In the genomic region with DNA sequence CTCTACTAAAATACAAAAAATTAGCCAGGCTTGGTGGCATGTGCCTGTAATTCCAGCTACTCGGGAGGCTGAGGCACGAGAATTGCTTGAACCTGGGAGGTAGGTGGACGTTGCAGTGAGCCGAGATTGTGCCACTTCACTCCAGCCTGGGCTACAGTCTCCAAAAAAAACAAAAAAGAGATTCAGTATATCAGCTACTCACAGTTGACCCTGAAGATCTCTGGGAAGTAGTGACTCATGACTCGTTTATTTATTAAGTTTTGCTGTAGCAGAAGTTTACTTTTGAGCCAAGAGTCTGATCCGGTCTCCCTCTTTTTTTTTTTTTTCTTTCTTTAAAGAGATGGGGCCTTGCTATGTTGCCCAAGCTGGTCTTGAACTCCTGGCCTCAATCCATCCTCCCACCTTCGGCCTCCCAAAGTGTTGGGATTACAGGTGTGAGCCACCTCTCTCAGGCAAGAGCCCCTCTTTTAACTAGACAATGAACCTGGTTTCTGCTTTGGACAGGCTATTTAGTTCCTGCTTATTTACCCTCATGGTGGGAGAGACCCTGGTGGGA, we compare ENCODE assay signal across 7 cellular contexts. TPM values are rescaled to one million over a fixed set of nuclear protein-coding genes. Genes with fewer than 3 reads are reported as not detected.
DNase-seq lines count a peak whose midpoint lies in the region; ATAC-seq and TF ChIP-seq lines count a peak whose summit lies in the region.
"Had no signal": no experiment of that assay in that cellular context is flagged by ENCODE, and none has a peak within 500 bp of the region (broad histone marks: within the 10 kb centered on the region; RNA-seq: fewer than 3 reads in every experiment).

No MANE protein-coding gene starts in this region.

- H3K36me3 ChIP-seq in GM23248 (ENCODE audit: low read depth): no peaks in the 10 kb centered on the region
- H3K36me3 ChIP-seq in ascending aorta: no peaks in the 10 kb centered on the region
- H3K36me3 ChIP-seq in naive thymus-derived CD4-positive, alpha-beta T cell (ENCODE audit: control insufficient read depth in 2 of 3, insufficient read depth in 3 of 3, low read length in 3 of 3): peaks cover 0 to 3% (median 0%) of the 10 kb centered on the region in 3 experiments

- H3K4me3 ChIP-seq in GM23248 (peak overlapping the region; percentile 47), ascending aorta (peak overlapping the region; percentile 38 to 41)
- H3K4me3 ChIP-seq in naive thymus-derived CD4-positive, alpha-beta T cell (ENCODE audit: low read length): peak overlapping the region; percentile 44
- H3K4me3 ChIP-seq: cardiac muscle cell had no signal

- H3K9ac ChIP-seq in GM23248: peak overlapping the region; percentile 58

- no peaks in the 10 kb centered on the region for H4K20me1 ChIP-seq in GM23248 (ENCODE audit: insufficient read depth)

- in situ Hi-C loops in GM23248 (cut with MboI): no loop called here

- intact Hi-C loops in ascending aorta (cut with DNase I): loop anchor here (2.0 to 5.0 kb wide), 3 partner anchors 24 to 243 kb away; a partner anchor contains a TSS
- intact Hi-C loops in naive thymus-derived CD4-positive, alpha-beta T cell (cut with micrococcal nuclease): loop anchor here (1.0 to 5.0 kb wide), 2 partner anchors 8 to 103 kb away; a partner anchor contains a TSS

- peaks cover 49% of the 10 kb centered on the region for H3K4me1 ChIP-seq in GM23248 (ENCODE audit: insufficient read depth)
- H3K4me1 ChIP-seq in ascending aorta: peaks cover 28 to 41% of the 10 kb centered on the region in 2 donors
- peaks cover 65 to 79% of the 10 kb centered on the region in 2 donors for H3K4me1 ChIP-seq in naive thymus-derived CD4-positive, alpha-beta T cell (ENCODE audit: control insufficient read depth in 2 of 2, insufficient read depth in 2 of 2, low read length in 2 of 2)

- no peak for TF ChIP-seq CTCF in ascending aorta (IDR thresholded peaks at IDR 0.05)

- H3K36me3 Mint-ChIP-seq in naive thymus-derived CD4-positive, alpha-beta T cell: peaks cover 0 to 19% (median 6%) of the 10 kb centered on the region in 5 donors

- DNase-seq in GM23248 (peak; percentile 82), ascending aorta (ENCODE audit: low spot score in 2 of 2) (no peak), midbrain (lab: John Stamatoyannopoulos, UW) (no peak), retina (no peak)
- DNase-seq in naive thymus-derived CD4-positive, alpha-beta T cell: no peak

- no peaks in the 10 kb centered on the region for H3K27me3 Mint-ChIP-seq in naive thymus-derived CD4-positive, alpha-beta T cell

- H3K27ac ChIP-seq in GM23248: peak overlapping the region; percentile 93
- H3K27ac ChIP-seq in ascending aorta: peak overlapping the region; percentile 69 to 88
- H3K27ac ChIP-seq in naive thymus-derived CD4-positive, alpha-beta T cell (ENCODE audit: low read depth, low read length): peak overlapping the region; percentile 72
- H3K27ac ChIP-seq: cardiac muscle cell had no signal

- peaks cover 0 to 1% (median 0%) of the 10 kb centered on the region in 11 donors for H3K9me3 Mint-ChIP-seq in naive thymus-derived CD4-positive, alpha-beta T cell

- peak overlapping the region; percentile 70 to 95 (median 86) for H3K4me3 Mint-ChIP-seq in naive thymus-derived CD4-positive, alpha-beta T cell

- CTCF ChIA-PET in naive thymus-derived CD4-positive, alpha-beta T cell (lab: Charles Lee): interaction anchor here (0.6 to 9.4 kb wide), 5 partner anchors 23 to 568 kb away, joined by 3 to 108 read pairs (median 6); no protein-coding TSS in a partner anchor

- no peak for ATAC-seq in naive thymus-derived CD4-positive, alpha-beta T cell
- no peak for ATAC-seq in HG03354 (IDR thresholded peaks at IDR 0.05; ENCODE audit: poor library complexity, severe bottlenecking, unreplicated experiment)

- peak overlapping the region; percentile 76 for H3K4me2 ChIP-seq in GM23248 (ENCODE audit: unreplicated experiment)

- H3K9me3 ChIP-seq in GM23248 (ENCODE audit: low read depth) (no peaks in the 10 kb centered on the region), ascending aorta (no peaks in the 10 kb centered on the region)
- H3K9me3 ChIP-seq in naive thymus-derived CD4-positive, alpha-beta T cell (ENCODE audit: control insufficient read depth in 2 of 3, low read length in 3 of 3): no peaks in the 10 kb centered on the region

- POLR2A ChIA-PET in naive thymus-derived CD4-positive, alpha-beta T cell (lab: Charles Lee): interaction anchor here (0.6 to 6.7 kb wide), 8 partner anchors 7 to 645 kb away, joined by 3 to 70 read pairs (median 4); a partner anchor contains a TSS

- peaks cover 38 to 97% (median 59%) of the 10 kb centered on the region in 7 donors for H3K4me1 Mint-ChIP-seq in naive thymus-derived CD4-positive, alpha-beta T cell

- peaks cover 99% of the 10 kb centered on the region for H3K79me2 ChIP-seq in GM23248 (ENCODE audit: insufficient read depth)

- no peak overlapping the region for H2AFZ ChIP-seq in GM23248

- H3F3A ChIP-seq in GM23248 (ENCODE audit: insufficient read depth): peaks cover 51% of the 10 kb centered on the region

- peak overlapping the region; percentile 56 to 99 (median 96) for H3K27ac Mint-ChIP-seq in naive thymus-derived CD4-positive, alpha-beta T cell

- H3K27me3 ChIP-seq in GM23248 (replicated peaks; ENCODE audit: insufficient read depth): no peaks in the 10 kb centered on the region
- no peaks in the 10 kb centered on the region for H3K27me3 ChIP-seq in ascending aorta
- no peaks in the 10 kb centered on the region for H3K27me3 ChIP-seq in naive thymus-derived CD4-positive, alpha-beta T cell (ENCODE audit: control insufficient read depth in 2 of 2, insufficient read depth in 2 of 2, low read length in 2 of 2)
- H3K27me3 ChIP-seq: cardiac muscle cell had no signal

- WGBS in GM23248 (ENCODE audit: low coverage in 1 of 2, low lambda C conversion rate in 2 of 2, missing lambda C conversion rate in 2 of 2), 2 experiments: 0 to 1% methylated on average over 7 of the region's 7 CpGs

- H3K9me2 ChIP-seq in GM23248 (ENCODE audit: insufficient read depth): no peaks in the 10 kb centered on the region

RNA-seq across cellular contexts. Expression of a gene that starts 4.4 kb away (rescaled TPM):
- 272 and 296 TPM in 2 replicates for total RNA-seq in GM23248 (2014; rRNA removed; shearing (Covaris generic))
- polyA plus RNA-seq in GM23248 (2016; fragmentation: Nextera tagmentation; extraction: Ambion mirVana): 230 and 235 TPM in 2 replicates
- 244 TPM for total RNA-seq in ascending aorta
- 100 to 1,000 TPM; 130 to 221 (median 150) TPM for total RNA-seq in naive thymus-derived CD4-positive, alpha-beta T cell
- polyA plus RNA-seq in naive thymus-derived CD4-positive, alpha-beta T cell: 100 to 1,000 TPM; 118 to 183 TPM

RNA-seq across cellular contexts. Expression of a gene that starts 8.7 kb away (rescaled TPM):
- 23.6 and 30.6 TPM in 2 replicates for total RNA-seq in GM23248 (2014; rRNA removed; shearing (Covaris generic))
- polyA plus RNA-seq in GM23248 (2016; fragmentation: Nextera tagmentation; extraction: Ambion mirVana): 17.5 and 19.3 TPM in 2 replicates
- total RNA-seq in ascending aorta: 54.3 TPM
- 10 to 100 TPM; 17.5 to 42.0 (median 25.7) TPM for total RNA-seq in naive thymus-derived CD4-positive, alpha-beta T cell
- polyA plus RNA-seq in naive thymus-derived CD4-positive, alpha-beta T cell: 10 to 100 TPM; 54.0 to 62.6 TPM

RNA-seq across cellular contexts. Expression of a gene that starts 12.7 kb away (rescaled TPM):
- total RNA-seq in GM23248 (2014; rRNA removed; shearing (Covaris generic)): 0.43 and 4.0 TPM in 2 replicates
- 1.3 and 2.1 TPM in 2 replicates for polyA plus RNA-seq in GM23248 (2016; fragmentation: Nextera tagmentation; extraction: Ambion mirVana)
- total RNA-seq in ascending aorta: 5.0 TPM
- total RNA-seq in naive thymus-derived CD4-positive, alpha-beta T cell: 1 to 10 TPM; 1.9 to 4.6 (median 2.8) TPM
- polyA plus RNA-seq in naive thymus-derived CD4-positive, alpha-beta T cell: under 1 TPM in 1 of 2 donors, not detected in 1; 0.07 TPM

RNA-seq across cellular contexts. Expression of a gene that starts 18.3 kb away (rescaled TPM):
- total RNA-seq in GM23248 (2014; rRNA removed; shearing (Covaris generic)): 169 and 215 TPM in 2 replicates
- polyA plus RNA-seq in GM23248 (2016; fragmentation: Nextera tagmentation; extraction: Ambion mirVana): 74.5 and 76.8 TPM in 2 replicates
- total RNA-seq in ascending aorta: 146 TPM
- total RNA-seq in naive thymus-derived CD4-positive, alpha-beta T cell: 100 to 1,000 TPM; 192 to 424 (median 259) TPM
- polyA plus RNA-seq in naive thymus-derived CD4-positive, alpha-beta T cell: 10 to 100 TPM; 36.9 to 44.5 TPM

RNA-seq across cellular contexts. Expression of a gene that starts 34.1 kb away (rescaled TPM):
- 28.7 and 30.4 TPM in 2 replicates for total RNA-seq in GM23248 (2014; rRNA removed; shearing (Covaris generic))
- 39.5 and 41.8 TPM in 2 replicates for polyA plus RNA-seq in GM23248 (2016; fragmentation: Nextera tagmentation; extraction: Ambion mirVana)
- 28.6 TPM for total RNA-seq in ascending aorta
- 100 to 1,000 TPM in 1 of 5 experiments, 10 to 100 TPM in 4; 62.5 to 141 (median 81.3) TPM for total RNA-seq in naive thymus-derived CD4-positive, alpha-beta T cell
- 10 to 100 TPM; 36.9 to 50.7 TPM for polyA plus RNA-seq in naive thymus-derived CD4-positive, alpha-beta T cell
